8 cellular contexts compared by ENCODE assay signal in genomic region chr3:46987485-46988401, GRCh38. TPM values are rescaled to one million over a fixed set of nuclear protein-coding genes. Genes with fewer than 3 reads are reported as not detected.
A peak's percentile ranks its signal among the peaks of the same experiment; 100 is the strongest.
DNase-seq lines count a peak whose midpoint lies in the region; ATAC-seq lines count a peak whose summit lies in the region.

No MANE protein-coding gene starts in this region.

- H3K27ac ChIP-seq in BLaER1, result peak overlapping the region; percentile 91
- H3K27ac ChIP-seq in HUES6 (ENCODE audit: low read depth, low read length), result peak overlapping the region; percentile 79
- H3K27ac ChIP-seq in effector memory CD4-positive, alpha-beta T cell (ENCODE audit: insufficient read depth, low read length, poor library complexity, severe bottlenecking), result peak overlapping the region; percentile 68

- H3K9me3 ChIP-seq in BLaER1 (no peaks in the 10 kb centered on the region), HUES6 (ENCODE audit: control insufficient read depth, insufficient read depth, low read depth, low read length) (no peaks in the 10 kb centered on the region)
- no peaks in the 10 kb centered on the region for H3K9me3 ChIP-seq in effector memory CD4-positive, alpha-beta T cell (ENCODE audit: control insufficient read depth, low read length)

- H3K4me3 ChIP-seq in BLaER1, result peak overlapping the region; percentile 57
- peak overlapping the region; percentile 30 for H3K4me3 ChIP-seq in HUES6 (ENCODE audit: low read depth, low read length)
- H3K4me3 ChIP-seq in effector memory CD4-positive, alpha-beta T cell (ENCODE audit: insufficient read depth, low read depth, low read length, poor library complexity, severe bottlenecking), result peak overlapping the region; percentile 37

- peak; percentile 69 for ATAC-seq in GM21381 (IDR thresholded peaks at IDR 0.05; ENCODE audit: unreplicated experiment)

- H3K4me1 ChIP-seq in BLaER1 (peaks cover 100% of the 10 kb centered on the region), HUES6 (ENCODE audit: control insufficient read depth, insufficient read depth, low read length) (peaks cover 37% of the 10 kb centered on the region)
- peaks cover 63% of the 10 kb centered on the region for H3K4me1 ChIP-seq in effector memory CD4-positive, alpha-beta T cell (ENCODE audit: control insufficient read depth, insufficient read depth, low read length, poor library complexity, severe bottlenecking)

- DNase-seq in activated CD4-positive, alpha-beta T cell treated with anti-CD3 and anti-CD28 coated beads for 24 hours (ENCODE audit: low read depth in 2 of 2), result peak; percentile 71 to 79
- DNase-seq in effector memory CD4-positive, alpha-beta T cell, result peak; percentile 87 to 90 (median 88)
- DNase-seq in posterior vena cava (ENCODE audit: low spot score) (peak; percentile 93), DMS 273 (lab: John Stamatoyannopoulos, UW; ENCODE audit: unreplicated experiment) (no peak), AG08395 (ENCODE audit: low spot score) (no peak)

- H3K9ac ChIP-seq in BLaER1 (peak overlapping the region; percentile 72), HUES6 (ENCODE audit: low read length) (peak overlapping the region; percentile 69)

- intact Hi-C loops in posterior vena cava (cut with DNase I), result no loop called here

- no peaks in the 10 kb centered on the region for H4K20me1 ChIP-seq in BLaER1

- H3K36me3 ChIP-seq in BLaER1 (peaks cover 54% of the 10 kb centered on the region), HUES6 (ENCODE audit: control insufficient read depth, insufficient read depth, low read length) (peaks cover 31% of the 10 kb centered on the region)
- H3K36me3 ChIP-seq in effector memory CD4-positive, alpha-beta T cell (ENCODE audit: control insufficient read depth, insufficient read depth, low read length), result peaks cover 23% of the 10 kb centered on the region

- peak overlapping the region; percentile 97 for H3K4me2 ChIP-seq in BLaER1

- H3K27me3 ChIP-seq in BLaER1 (no peaks in the 10 kb centered on the region), HUES6 (ENCODE audit: control insufficient read depth, insufficient read depth, low read length) (no peaks in the 10 kb centered on the region)
- no peaks in the 10 kb centered on the region for H3K27me3 ChIP-seq in effector memory CD4-positive, alpha-beta T cell (replicated peaks; ENCODE audit: control insufficient read depth, insufficient read depth, low read length, poor library complexity, severe bottlenecking)

RNA-seq across cellular contexts. Expression of gene NBEAL2, which starts 8.3 kb away (rescaled TPM):
- 10 to 100 TPM; 26.0 to 33.1 TPM for total RNA-seq in posterior vena cava

RNA-seq across cellular contexts. Expression of gene CCDC12, which starts 11.2 kb away (rescaled TPM):
- total RNA-seq in posterior vena cava, result 10 to 100 TPM; 21.5 to 26.0 TPM

Comparison
In these comparisons a context has a peak if more than half of its experiments do, and no peak if none do; other contexts are left out.
1. DNase-seq: peak in activated CD4-positive, alpha-beta T cell treated with anti-CD3 and anti-CD28 coated beads for 24 hours (2 of 2), effector memory CD4-positive, alpha-beta T cell (3 of 3) and posterior vena cava (single experiment); none in DMS 273 (single experiment) and AG08395 (single experiment).
2. Peak in every context shown above with its lines, with median percentiles within 50 percentile points of each other: H3K27ac ChIP-seq and H3K4me3 ChIP-seq.